In genomic region chr18:36993068-36993467, GRCh38 we compare ENCODE assay signal across 12 cellular contexts.
DNase-seq lines count a peak whose midpoint lies in the region; ATAC-seq and FAIRE-seq lines count a peak whose summit lies in the region.
"Had no signal": no experiment of that assay in that cellular context is flagged by ENCODE, and none has a peak within 500 bp of the region (broad histone marks: within the 10 kb centered on the region; RNA-seq: fewer than 3 reads in every experiment).

No MANE protein-coding gene starts in this region.

- H3K27me3 Mint-ChIP-seq in activated T-helper 17 cell treated with anti-CD3 and anti-CD28 coated beads, Interleukin-2, amount 50 U/mL, for 72 hours = no peaks in the 10 kb centered on the region
- H3K27me3 Mint-ChIP-seq: IgD-negative memory B cell had no signal

- no peak overlapping the region for H3K4me3 Mint-ChIP-seq in activated T-helper 17 cell treated with anti-CD3 and anti-CD28 coated beads, Interleukin-2, amount 50 U/mL, for 72 hours

- H3K36me3 Mint-ChIP-seq in activated T-helper 17 cell treated with anti-CD3 and anti-CD28 coated beads, Interleukin-2, amount 50 U/mL, for 72 hours (ENCODE audit: low read depth) = peaks cover 23% of the 10 kb centered on the region

- FAIRE-seq in frontal cortex (lab: Jason Lieb, UNC) = no peak

- H3K27ac Mint-ChIP-seq in activated T-helper 17 cell treated with anti-CD3 and anti-CD28 coated beads, Interleukin-2, amount 50 U/mL, for 72 hours = no peak overlapping the region
- H3K27ac Mint-ChIP-seq: IgD-negative memory B cell had no signal

- peaks cover 17% of the 10 kb centered on the region for H3K9me3 Mint-ChIP-seq in activated T-helper 17 cell treated with anti-CD3 and anti-CD28 coated beads, Interleukin-2, amount 50 U/mL, for 72 hours

- DNase-seq in EL = peak; percentile 27
- peak; percentile 82 for DNase-seq in iris pigment epithelial cell (ENCODE audit: low read depth)
- no peak for DNase-seq in stimulated activated naive CD8-positive, alpha-beta T cell treated with anti-CD3 and anti-CD28 coated beads, Interleukin-15, Interleukin-2, amounts not matched to agents 100 U/mL and 50 U/mL, for 24 hours
- no peak for DNase-seq in frontal cortex (ENCODE audit: low spot score in 2 of 2)
- no peak for DNase-seq in activated CD4-positive, alpha-beta T cell treated with anti-CD3 and anti-CD28 coated beads, Interleukin-2, amount 50 U/mL, for 1 hour
- DNase-seq: NCI-H2081 treated with DMSO at 0.1 percent for 48 hours, PC-9, tibial artery had no signal

- ATAC-seq in HG02623 (IDR thresholded peaks at IDR 0.05; ENCODE audit: unreplicated experiment) = peak; percentile 52
- ATAC-seq in activated T-helper 17 cell treated with anti-CD3 and anti-CD28 coated beads, Interleukin-2, amount 50 U/mL, for 72 hours (replicated peaks) = peak; percentile 45
- ATAC-seq in stimulated activated naive CD8-positive, alpha-beta T cell treated with anti-CD3 and anti-CD28 coated beads, Interleukin-15, Interleukin-2, amounts not matched to agents 100 U/mL and 50 U/mL, for 24 hours = no peak
- no peak for ATAC-seq in GM19023 (IDR thresholded peaks at IDR 0.05; ENCODE audit: unreplicated experiment)

- no peaks in the 10 kb centered on the region for H3K4me1 Mint-ChIP-seq in activated T-helper 17 cell treated with anti-CD3 and anti-CD28 coated beads, Interleukin-2, amount 50 U/mL, for 72 hours

Comparison
In these comparisons a context has a peak if more than half of its experiments do, and no peak if none do; other contexts are left out.
1. DNase-seq: peak in EL (single experiment) and iris pigment epithelial cell (single experiment); none in stimulated activated naive CD8-positive, alpha-beta T cell treated with anti-CD3 and anti-CD28 coated beads, Interleukin-15, Interleukin-2, amounts not matched to agents 100 U/mL and 50 U/mL, for 24 hours (single experiment), frontal cortex (0 of 2) and activated CD4-positive, alpha-beta T cell treated with anti-CD3 and anti-CD28 coated beads, Interleukin-2, amount 50 U/mL, for 1 hour (single experiment).
2. ATAC-seq: peak in HG02623 (single experiment) and activated T-helper 17 cell treated with anti-CD3 and anti-CD28 coated beads, Interleukin-2, amount 50 U/mL, for 72 hours (single experiment); none in stimulated activated naive CD8-positive, alpha-beta T cell treated with anti-CD3 and anti-CD28 coated beads, Interleukin-15, Interleukin-2, amounts not matched to agents 100 U/mL and 50 U/mL, for 24 hours (single experiment) and GM19023 (single experiment).